8 cellular contexts compared by ENCODE assay signal in genomic region chr1:27604579-27605299, GRCh38. TPM values are rescaled to one million over a fixed set of nuclear protein-coding genes. Genes with fewer than 3 reads are reported as not detected.
DNase-seq lines count a peak whose midpoint lies in the region; ATAC-seq and TF ChIP-seq lines count a peak whose summit lies in the region.

No MANE protein-coding gene starts in this region.

- H3K9ac ChIP-seq in iPS-20b (ENCODE audit: low read depth, low read length): peak overlapping the region; percentile 13; the same call in 1 of the 2 replicates

- H3K4me1 ChIP-seq in iPS-20b (ENCODE audit: insufficient read depth, low read length): peaks cover 42% of the 10 kb centered on the region
- peaks cover 19 to 40% of the 10 kb centered on the region in 2 donors for H3K4me1 ChIP-seq in thoracic aorta (ENCODE audit: control insufficient read depth in 1 of 2, low read depth in 2 of 2)

- H3K4me3 ChIP-seq in iPS-20b (ENCODE audit: low read length) (peak overlapping the region; percentile 81), thoracic aorta (peak overlapping the region; percentile 87)

- no peak for DNase-seq in activated T-cell treated with anti-CD3 and anti-CD28 coated beads, Interleukin-2, amount 50 U/mL, for 4 hours
- DNase-seq in activated T-cell treated with anti-CD3 and anti-CD28 coated beads for 4 hours (no peak), thoracic aorta (ENCODE audit: low spot score) (no peak)
- DNase-seq in activated CD8-positive, alpha-beta T cell treated with anti-CD3 and anti-CD28 coated beads for 36 hours: no peak

- H3K27ac Mint-ChIP-seq in activated CD8-positive, alpha-beta T cell treated with anti-CD3 and anti-CD28 coated beads for 36 hours: no peak overlapping the region

- H3K9me3 Mint-ChIP-seq in activated T-cell treated with anti-CD3 and anti-CD28 coated beads, Interleukin-2, amount 50 U/mL, for 4 hours: no peaks in the 10 kb centered on the region
- no peaks in the 10 kb centered on the region for H3K9me3 Mint-ChIP-seq in activated CD8-positive, alpha-beta T cell treated with anti-CD3 and anti-CD28 coated beads for 36 hours

- no peaks in the 10 kb centered on the region for H3K36me3 Mint-ChIP-seq in activated T-cell treated with anti-CD3 and anti-CD28 coated beads, Interleukin-2, amount 50 U/mL, for 4 hours (ENCODE audit: insufficient read depth)
- no peaks in the 10 kb centered on the region for H3K36me3 Mint-ChIP-seq in activated CD8-positive, alpha-beta T cell treated with anti-CD3 and anti-CD28 coated beads for 36 hours (ENCODE audit: low read depth)

- intact Hi-C loops in activated CD8-positive, alpha-beta T cell treated with anti-CD3 and anti-CD28 coated beads for 36 hours (cut with micrococcal nuclease): loop anchor here (5.0 to 10.0 kb wide), 3 partner anchors 47 to 212 kb away; partner anchors contain the start of genes FAM76A and GPR3

- no peaks in the 10 kb centered on the region for H3K27me3 Mint-ChIP-seq in activated T-cell treated with anti-CD3 and anti-CD28 coated beads, Interleukin-2, amount 50 U/mL, for 4 hours (ENCODE audit: low read depth)
- H3K27me3 Mint-ChIP-seq in activated CD8-positive, alpha-beta T cell treated with anti-CD3 and anti-CD28 coated beads for 36 hours: no peaks in the 10 kb centered on the region

- CTCF ChIA-PET in activated CD8-positive, alpha-beta T cell treated with anti-CD3 and anti-CD28 coated beads for 36 hours (lab: Charles Lee): interaction anchor here (0.6 to 25.3 kb wide), 18 partner anchors 15 to 308 kb away, joined by 3 to 533 read pairs (median 11); partner anchors contain the start of gene IFI6

- no peak for TF ChIP-seq CTCF in activated CD8-positive, alpha-beta T cell treated with anti-CD3 and anti-CD28 coated beads for 36 hours (IDR thresholded peaks at IDR 0.05)
- no peak for TF ChIP-seq CTCF in thoracic aorta (IDR thresholded peaks at IDR 0.05)

- peaks cover 8% of the 10 kb centered on the region for H3K27me3 ChIP-seq in iPS-20b (ENCODE audit: insufficient read depth, low read length)
- H3K27me3 ChIP-seq in thoracic aorta (replicated peaks; ENCODE audit: insufficient read depth): no peaks in the 10 kb centered on the region

- POLR2A ChIA-PET in activated CD8-positive, alpha-beta T cell treated with anti-CD3 and anti-CD28 coated beads for 36 hours (lab: Charles Lee): interaction anchor here (0.8 to 1.8 kb wide), 10 partner anchors 15 to 210 kb away, joined by 3 to 5 read pairs (median 3); no protein-coding TSS in a partner anchor

- peaks cover 41% of the 10 kb centered on the region for H3K4me1 Mint-ChIP-seq in activated T-cell treated with anti-CD3 and anti-CD28 coated beads, Interleukin-2, amount 50 U/mL, for 4 hours (ENCODE audit: low read depth)
- peaks cover 33% of the 10 kb centered on the region for H3K4me1 Mint-ChIP-seq in activated CD8-positive, alpha-beta T cell treated with anti-CD3 and anti-CD28 coated beads for 36 hours (ENCODE audit: low read depth)

- H3K27ac ChIP-seq in iPS-20b (ENCODE audit: low read length): no peak overlapping the region
- H3K27ac ChIP-seq in thoracic aorta: peak overlapping the region; percentile 93 to 94

- no peaks in the 10 kb centered on the region for H3K9me3 ChIP-seq in iPS-20b (ENCODE audit: insufficient read depth, low read depth, low read length)
- H3K9me3 ChIP-seq in thoracic aorta: no peaks in the 10 kb centered on the region

- no peak for ATAC-seq in activated T-cell treated with anti-CD3 and anti-CD28 coated beads, Interleukin-2, amount 50 U/mL, for 4 hours
- ATAC-seq in activated CD8-positive, alpha-beta T cell treated with anti-CD3 and anti-CD28 coated beads for 36 hours: no peak
- ATAC-seq in thoracic aorta (ENCODE audit: insufficient number of reproducible peaks, low FRiP score, low read depth) (no peak), HG02885 (IDR thresholded peaks at IDR 0.05; ENCODE audit: poor library complexity, unreplicated experiment) (no peak), GM19023 (IDR thresholded peaks at IDR 0.05; ENCODE audit: unreplicated experiment) (no peak), HG03097 (IDR thresholded peaks at IDR 0.05; ENCODE audit: low FRiP score, unreplicated experiment) (no peak)

- H3K36me3 ChIP-seq in iPS-20b (ENCODE audit: insufficient read depth, low read depth, low read length) (no peaks in the 10 kb centered on the region), thoracic aorta (no peaks in the 10 kb centered on the region)

- peak overlapping the region; percentile 92 for H3K4me3 Mint-ChIP-seq in activated T-cell treated with anti-CD3 and anti-CD28 coated beads, Interleukin-2, amount 50 U/mL, for 4 hours
- H3K4me3 Mint-ChIP-seq in activated CD8-positive, alpha-beta T cell treated with anti-CD3 and anti-CD28 coated beads for 36 hours: peak overlapping the region; percentile 93

RNA-seq across cellular contexts. Expression of gene AHDC1, which starts 0.8 kb away (rescaled TPM):
- 1 to 10 TPM; 7.6 to 9.4 (median 8.6) TPM for total RNA-seq in activated T-cell treated with anti-CD3 and anti-CD28 coated beads, Interleukin-2, amount 50 U/mL, for 4 hours
- 10 to 100 TPM; 26.3 to 27.6 TPM for total RNA-seq in activated CD8-positive, alpha-beta T cell treated with anti-CD3 and anti-CD28 coated beads for 36 hours
- total RNA-seq in thoracic aorta: 10 to 100 TPM; 38.3 to 55.4 TPM

RNA-seq across cellular contexts. Expression of gene FGR, which starts 30.2 kb away (rescaled TPM):
- under 1 TPM; 0.08 to 0.65 (median 0.61) TPM for total RNA-seq in activated T-cell treated with anti-CD3 and anti-CD28 coated beads, Interleukin-2, amount 50 U/mL, for 4 hours
- total RNA-seq in activated CD8-positive, alpha-beta T cell treated with anti-CD3 and anti-CD28 coated beads for 36 hours: under 1 TPM; 0.51 to 0.56 TPM
- total RNA-seq in thoracic aorta: 10 to 100 TPM; 17.0 to 21.5 TPM

Comparison
In these comparisons a context has a peak if more than half of its experiments do, and no peak if none do; other contexts are left out.
1. RNA of gene FGR, which starts 30.2 kb away (total RNA-seq): 17.0 to 21.5 TPM in thoracic aorta; 0.08 to 0.65 TPM in activated T-cell treated with anti-CD3 and anti-CD28 coated beads, Interleukin-2, amount 50 U/mL, for 4 hours and 0.51 to 0.56 TPM in activated CD8-positive, alpha-beta T cell treated with anti-CD3 and anti-CD28 coated beads for 36 hours; every median in the first group is over 10 times any median in the second.